13 cellular contexts compared by ENCODE assay signal in genomic region chr12:76080017-76080728, GRCh38. TPM values are rescaled to one million over a fixed set of nuclear protein-coding genes. Genes with fewer than 3 reads are reported as not detected.
DNase-seq lines count a peak whose midpoint lies in the region; ATAC-seq and TF ChIP-seq lines count a peak whose summit lies in the region.
"Had no signal": no experiment of that assay in that cellular context is flagged by ENCODE, and none has a peak within 500 bp of the region (broad histone marks: within the 10 kb centered on the region; RNA-seq: fewer than 3 reads in every experiment).

No MANE protein-coding gene starts in this region.

- no peak overlapping the region for H3K23ac ChIP-seq in IMR-90 (ENCODE audit: low read depth, low read length)

- no peak overlapping the region for H2AFZ ChIP-seq in IMR-90 (replicated peaks; ENCODE audit: low read length, poor library complexity)
- H2AFZ ChIP-seq in PC-9: no peak overlapping the region

- peaks cover 12% of the 10 kb centered on the region for H3K9me1 ChIP-seq in IMR-90 (ENCODE audit: insufficient read depth, low read length)

- H3K79me1 ChIP-seq in IMR-90 (ENCODE audit: low read depth in 1 of 2, low read length in 2 of 2): peaks cover 0 to 27% of the 10 kb centered on the region in 2 experiments; a peak in 2 of 4 replicates

- no CpG with 5 or more reads among the region's 2 CpGs for WGBS in IMR-90 (ENCODE audit: extremely low coverage in 2 of 2, insufficient read length in 1 of 2), 2 experiments

- H3K4me3 ChIP-seq in IMR-90 (ENCODE audit: insufficient read depth, low read depth, low read length) (no peak overlapping the region), PC-9 (no peak overlapping the region)
- H3K4me3 ChIP-seq in naive thymus-derived CD4-positive, alpha-beta T cell (ENCODE audit: low read length): no peak overlapping the region
- H3K4me3 ChIP-seq: heart right ventricle had no signal

- in situ Hi-C loops in IMR-90 (cut with MboI; ENCODE audit: low sequenced_read_pairs): no loop called here

- H4K20me1 ChIP-seq in IMR-90 (ENCODE audit: insufficient read depth, low read length) (peaks cover 83% of the 10 kb centered on the region), PC-9 (ENCODE audit: insufficient read depth) (peaks cover 27% of the 10 kb centered on the region; the same call in 1 of the 2 replicates)

- H3K27ac Mint-ChIP-seq in activated CD4-positive, alpha-beta T cell treated with anti-CD3 and anti-CD28 coated beads, Interleukin-2, amount 10 ng/mL, durations not matched to agents 24 days and 14 days: peak overlapping the region; percentile 20
- no peak overlapping the region for H3K27ac Mint-ChIP-seq in activated CD4-positive, alpha-beta T cell treated with anti-CD3 and anti-CD28 coated beads for 36 hours
- H3K27ac Mint-ChIP-seq in naive thymus-derived CD4-positive, alpha-beta T cell: peak overlapping the region in 2 of 9 donors; percentile 21 to 52

- TF ChIP-seq POLR2A in IMR-90 (IDR thresholded peaks at IDR 0.05; ENCODE audit: low read depth, low read length): no peak

- H2AK9ac ChIP-seq in IMR-90 (replicated peaks; ENCODE audit: low read depth, low read length, poor library complexity): no peak overlapping the region

- dilution Hi-C loops in IMR-90 (cut with HindIII; ENCODE audit: low sequenced_read_pairs, unreplicated experiment): no loop called here

- no peak overlapping the region for H2BK15ac ChIP-seq in IMR-90 (ENCODE audit: low read depth, low read length)

- H4K5ac ChIP-seq in IMR-90 (ENCODE audit: low read depth, low read length): no peak overlapping the region

- no peak for DNase-seq in activated CD4-positive, alpha-beta T cell treated with anti-CD3 and anti-CD28 coated beads, Interleukin-2, amount 10 ng/mL, durations not matched to agents 24 days and 14 days
- DNase-seq in activated CD4-positive, alpha-beta T cell treated with anti-CD3 and anti-CD28 coated beads for 36 hours: no peak
- DNase-seq in IMR-90 (peak; percentile 74), PC-9 (no peak), mucosa of gallbladder (ENCODE audit: low spot score) (no peak)
- DNase-seq in naive thymus-derived CD4-positive, alpha-beta T cell: no peak
- DNase-seq: GF-D8; heart right ventricle; stimulated activated CD4-positive, alpha-beta T cell treated with anti-CD3 and anti-CD28 coated beads, Interleukin-4, amount 100 ng/mL, for 1 hour; substantia nigra had no signal

- BruUV-seq in IMR-90 (replicated peaks; lab: Mats Ljungman, UMichigan): no TSS peak
- BruUV-seq in PC-9 (replicated peaks; lab: Mats Ljungman, UMichigan): no TSS peak

- H3K36me3 ChIP-seq in IMR-90 (ENCODE audit: control insufficient read depth, insufficient read depth, low read length): peaks cover 4% of the 10 kb centered on the region
- H3K36me3 ChIP-seq in PC-9 (ENCODE audit: low read depth): peaks cover 54% of the 10 kb centered on the region
- H3K36me3 ChIP-seq in naive thymus-derived CD4-positive, alpha-beta T cell (ENCODE audit: control insufficient read depth in 2 of 3, insufficient read depth in 3 of 3, low read length in 3 of 3): peaks cover 0 to 6% (median 0%) of the 10 kb centered on the region in 3 experiments

- H2BK20ac ChIP-seq in IMR-90 (ENCODE audit: low read depth, low read length): no peak overlapping the region

- H3K9me3 ChIP-seq in IMR-90 (ENCODE audit: control insufficient read depth, insufficient read depth, low read length): 0 out of 2 replicates have a peak, but pooled peaks cover 2% of the 10 kb centered on the region
- H3K9me3 ChIP-seq in PC-9 (ENCODE audit: insufficient read depth, low read depth): peaks cover 7% of the 10 kb centered on the region; the same call in 1 of the 2 replicates
- H3K9me3 ChIP-seq in naive thymus-derived CD4-positive, alpha-beta T cell (ENCODE audit: control insufficient read depth in 2 of 3, low read length in 3 of 3): no peaks in the 10 kb centered on the region

- H3K56ac ChIP-seq in IMR-90 (ENCODE audit: extremely low read depth, insufficient read depth, low read length): no peak overlapping the region

- H3K18ac ChIP-seq in IMR-90 (ENCODE audit: low read depth, low read length): no peak overlapping the region

- H3K14ac ChIP-seq in IMR-90 (replicated peaks; ENCODE audit: low read depth, low read length): no peak overlapping the region

- H2BK5ac ChIP-seq in IMR-90 (ENCODE audit: low read depth, low read length, poor library complexity, severe bottlenecking): peak overlapping the region; percentile 57

- H3K27me3 ChIP-seq in IMR-90 (ENCODE audit: control insufficient read depth, insufficient read depth, low read length) (no peaks in the 10 kb centered on the region), PC-9 (ENCODE audit: insufficient read depth, low read depth) (no peaks in the 10 kb centered on the region)
- H3K27me3 ChIP-seq in naive thymus-derived CD4-positive, alpha-beta T cell (ENCODE audit: control insufficient read depth in 2 of 2, insufficient read depth in 2 of 2, low read length in 2 of 2): no peaks in the 10 kb centered on the region
- H3K27me3 ChIP-seq: heart right ventricle had no signal

- H3K9me2 ChIP-seq in PC-9 (ENCODE audit: insufficient read depth): no peaks in the 10 kb centered on the region

- POLR2A ChIA-PET in activated CD4-positive, alpha-beta T cell treated with anti-CD3 and anti-CD28 coated beads for 36 hours (lab: Charles Lee): interaction anchor here (0.6 kb wide), 4 partner anchors 10 to 268 kb away, joined by 3 to 6 read pairs (median 4); partner anchors contain the start of gene BBS10
- POLR2A ChIA-PET in IMR-90 (lab: Charles Lee; ENCODE audit: unreplicated experiment): no interaction called here
- POLR2A ChIA-PET in PC-9 (lab: Charles Lee; ENCODE audit: unreplicated experiment): interaction anchor here (0.6 kb wide), 1 partner anchor 10 kb away, joined by 3 read pairs; no protein-coding TSS in a partner anchor
- POLR2A ChIA-PET in naive thymus-derived CD4-positive, alpha-beta T cell (lab: Charles Lee): no interaction called here

- no peak overlapping the region for H2BK120ac ChIP-seq in IMR-90 (ENCODE audit: low read depth, low read length)

- H3K27ac ChIP-seq in IMR-90 (ENCODE audit: insufficient read depth, low read length) (peak overlapping the region; percentile 70; the same call in 1 of the 2 replicates), PC-9 (no peak overlapping the region)
- no peak overlapping the region for H3K27ac ChIP-seq in naive thymus-derived CD4-positive, alpha-beta T cell (ENCODE audit: low read depth, low read length)
- H3K27ac ChIP-seq: heart right ventricle, KMS-11 had no signal

- H3K36me3 Mint-ChIP-seq in activated CD4-positive, alpha-beta T cell treated with anti-CD3 and anti-CD28 coated beads, Interleukin-2, amount 10 ng/mL, durations not matched to agents 24 days and 14 days (ENCODE audit: low read depth): peaks cover 60% of the 10 kb centered on the region
- peaks cover 62% of the 10 kb centered on the region for H3K36me3 Mint-ChIP-seq in activated CD4-positive, alpha-beta T cell treated with anti-CD3 and anti-CD28 coated beads for 36 hours (ENCODE audit: low read depth)
- H3K36me3 Mint-ChIP-seq in naive thymus-derived CD4-positive, alpha-beta T cell: peaks cover 9 to 34% (median 17%) of the 10 kb centered on the region in 5 donors

- H2AK5ac ChIP-seq in IMR-90 (ENCODE audit: low read depth, low read length): no peak overlapping the region

- peaks cover 92% of the 10 kb centered on the region for H3K79me2 ChIP-seq in PC-9 (ENCODE audit: low read depth)

- H3F3A ChIP-seq in PC-9 (ENCODE audit: insufficient read depth, low read depth): peaks cover 14% of the 10 kb centered on the region; the same call in 1 of the 2 replicates

- no peak overlapping the region for H4K8ac ChIP-seq in IMR-90 (ENCODE audit: low read depth in 2 of 2, low read length in 2 of 2)

- no peaks in the 10 kb centered on the region for H3K27me3 Mint-ChIP-seq in activated CD4-positive, alpha-beta T cell treated with anti-CD3 and anti-CD28 coated beads, Interleukin-2, amount 10 ng/mL, durations not matched to agents 24 days and 14 days
- no peaks in the 10 kb centered on the region for H3K27me3 Mint-ChIP-seq in activated CD4-positive, alpha-beta T cell treated with anti-CD3 and anti-CD28 coated beads for 36 hours
- H3K27me3 Mint-ChIP-seq in naive thymus-derived CD4-positive, alpha-beta T cell: no peaks in the 10 kb centered on the region

- H3K4me3 Mint-ChIP-seq in activated CD4-positive, alpha-beta T cell treated with anti-CD3 and anti-CD28 coated beads, Interleukin-2, amount 10 ng/mL, durations not matched to agents 24 days and 14 days: no peak overlapping the region
- no peak overlapping the region for H3K4me3 Mint-ChIP-seq in activated CD4-positive, alpha-beta T cell treated with anti-CD3 and anti-CD28 coated beads for 36 hours
- peak overlapping the region in 7 of 10 donors; percentile 2 to 59 (median 27) for H3K4me3 Mint-ChIP-seq in naive thymus-derived CD4-positive, alpha-beta T cell

- TF ChIP-seq CTCF in IMR-90 (conservative IDR thresholded peaks at IDR 0.05; ENCODE audit: low read depth, low read length): no peak
- TF ChIP-seq CTCF in PC-9 (conservative IDR thresholded peaks at IDR 0.05): no peak

- no peak for ATAC-seq in activated CD4-positive, alpha-beta T cell treated with anti-CD3 and anti-CD28 coated beads for 36 hours
- ATAC-seq in IMR-90 (ENCODE audit: low read depth): 0 out of 2 replicates have a peak, but pooled peaks have one; percentile 4
- no peak for ATAC-seq in naive thymus-derived CD4-positive, alpha-beta T cell
- no peak for ATAC-seq in GM18511 (IDR thresholded peaks at IDR 0.05; ENCODE audit: unreplicated experiment)
- no peak for ATAC-seq in GM19463 (IDR thresholded peaks at IDR 0.05; ENCODE audit: unreplicated experiment)
- ATAC-seq: heart right ventricle had no signal

- CTCF ChIA-PET in activated CD4-positive, alpha-beta T cell treated with anti-CD3 and anti-CD28 coated beads for 36 hours (lab: Charles Lee): interaction anchor here (5.0 kb wide), 1 partner anchor 12 kb away, joined by 23 read pairs; no protein-coding TSS in a partner anchor
- CTCF ChIA-PET in IMR-90 (lab: Yijun Ruan, JAX): interaction anchor here (0.6 to 1.3 kb wide), 5 partner anchors 10 to 575 kb away, joined by 3 to 5 read pairs (median 3); no protein-coding TSS in a partner anchor
- CTCF ChIA-PET in PC-9 (lab: Charles Lee): interaction anchor here (0.6 kb wide), 1 partner anchor 209 kb away, joined by 3 read pairs; no protein-coding TSS in a partner anchor
- CTCF ChIA-PET in naive thymus-derived CD4-positive, alpha-beta T cell (lab: Charles Lee): no interaction called here

- no peak for TF ChIP-seq RAD21 in IMR-90 (IDR thresholded peaks at IDR 0.05; ENCODE audit: low read length)

- peak overlapping the region; percentile 49; the same call in 1 of the 2 replicates for H3K4me2 ChIP-seq in IMR-90 (ENCODE audit: low read depth, low read length)
- H3K4me2 ChIP-seq in PC-9: peak overlapping the region; percentile 2; the same call in 1 of the 2 replicates

- H3K4me1 ChIP-seq in IMR-90 (ENCODE audit: control insufficient read depth, insufficient read depth, low read length): peaks cover 4% of the 10 kb centered on the region
- peaks cover 27% of the 10 kb centered on the region for H3K4me1 ChIP-seq in PC-9 (replicated peaks; ENCODE audit: insufficient read depth)
- peaks cover 28 to 29% of the 10 kb centered on the region in 2 donors for H3K4me1 ChIP-seq in naive thymus-derived CD4-positive, alpha-beta T cell (ENCODE audit: control insufficient read depth in 2 of 2, insufficient read depth in 2 of 2, low read length in 2 of 2)

- no peak overlapping the region; the same call in 1 of the 2 replicates for H3K4ac ChIP-seq in IMR-90 (ENCODE audit: low read depth, low read length)

- H4K91ac ChIP-seq in IMR-90 (ENCODE audit: insufficient read depth, low read depth, low read length): no peak overlapping the region

- H3K4me1 Mint-ChIP-seq in activated CD4-positive, alpha-beta T cell treated with anti-CD3 and anti-CD28 coated beads, Interleukin-2, amount 10 ng/mL, durations not matched to agents 24 days and 14 days: peaks cover 47% of the 10 kb centered on the region
- H3K4me1 Mint-ChIP-seq in activated CD4-positive, alpha-beta T cell treated with anti-CD3 and anti-CD28 coated beads for 36 hours: peaks cover 60% of the 10 kb centered on the region
- H3K4me1 Mint-ChIP-seq in naive thymus-derived CD4-positive, alpha-beta T cell: peaks cover 38 to 79% (median 71%) of the 10 kb centered on the region in 7 donors

- H3K9me3 Mint-ChIP-seq in activated CD4-positive, alpha-beta T cell treated with anti-CD3 and anti-CD28 coated beads, Interleukin-2, amount 10 ng/mL, durations not matched to agents 24 days and 14 days: no peaks in the 10 kb centered on the region
- H3K9me3 Mint-ChIP-seq in activated CD4-positive, alpha-beta T cell treated with anti-CD3 and anti-CD28 coated beads for 36 hours (ENCODE audit: low read depth): peaks cover 8% of the 10 kb centered on the region
- H3K9me3 Mint-ChIP-seq in naive thymus-derived CD4-positive, alpha-beta T cell: peaks cover 0 to 15% (median 2%) of the 10 kb centered on the region in 11 donors

- H3K9ac ChIP-seq in IMR-90 (ENCODE audit: low read depth, low read length): no peak overlapping the region
- H3K9ac ChIP-seq: KMS-11 had no signal

- intact Hi-C loops in activated CD4-positive, alpha-beta T cell treated with anti-CD3 and anti-CD28 coated beads, Interleukin-2, amount 10 ng/mL, durations not matched to agents 24 days and 14 days (cut with micrococcal nuclease): loop anchor here (5.0 kb wide), 2 partner anchors 143 to 1543 kb away; partner anchors contain the start of gene ATXN7L3B
- intact Hi-C loops in activated CD4-positive, alpha-beta T cell treated with anti-CD3 and anti-CD28 coated beads for 36 hours (cut with DNase I, micrococcal nuclease): loop anchor here (5.0 kb wide), 3 partner anchors 682 to 1543 kb away; partner anchors contain the start of genes ATXN7L3B (in 1 of the 2), E2F7 (in 1 of the 2) and ZDHHC17 (in 1 of the 2)
- intact Hi-C loops in IMR-90 (cut with micrococcal nuclease): loop anchor here (5.0 kb wide), 2 partner anchors 197 to 377 kb away; no protein-coding TSS in a partner anchor
- intact Hi-C loops in PC-9 (cut with micrococcal nuclease; ENCODE audit: unreplicated experiment): loop anchor here (5.0 to 10.0 kb wide), 2 partner anchors 77 to 375 kb away; no protein-coding TSS in a partner anchor
- intact Hi-C loops in naive thymus-derived CD4-positive, alpha-beta T cell (cut with micrococcal nuclease): loop anchor here in 1 of 2 donors (5.0 to 10.0 kb wide), 4 partner anchors 375 to 1543 kb away; partner anchors contain the start of genes ATXN7L3B, CAPS2, E2F7 and GLIPR1L1

RNA-seq across cellular contexts. Expression of gene NAP1L1, which starts 4.3 kb away (rescaled TPM):
- 652 and 689 TPM in 2 replicates for total RNA-seq in activated CD4-positive, alpha-beta T cell treated with anti-CD3 and anti-CD28 coated beads, Interleukin-2, amount 10 ng/mL, durations not matched to agents 24 days and 14 days
- total RNA-seq in activated CD4-positive, alpha-beta T cell treated with anti-CD3 and anti-CD28 coated beads for 36 hours: 1,000 to 10,000 TPM in 1 of 2 experiments, 100 to 1,000 TPM in 1; 959 to 1,004 TPM
- 86.4 and 166 TPM in 2 replicates for total RNA-seq in IMR-90 (2012; rRNA removed)
- polyA plus RNA-seq in IMR-90 (2012; rRNA removed): 160 and 200 TPM in 2 replicates
- 69.9 and 71.8 TPM in 2 replicates for polyA plus RNA-seq in IMR-90 (2012; cell fraction: cytosol; rRNA removed)
- polyA plus RNA-seq in IMR-90 (2012; cell fraction: nucleus; rRNA removed; ENCODE audit: low replicate concordance): 28.8 and 129 TPM in 2 replicates
- total RNA-seq in PC-9 (2021): 466 and 587 TPM in 2 replicates
- 100 to 1,000 TPM; 510 to 862 (median 625) TPM for total RNA-seq in naive thymus-derived CD4-positive, alpha-beta T cell
- polyA plus RNA-seq in naive thymus-derived CD4-positive, alpha-beta T cell: 100 to 1,000 TPM; 172 to 199 TPM
- total RNA-seq in mucosa of gallbladder: 317 TPM

RNA-seq across cellular contexts. Expression of gene PHLDA1, which starts 48.6 kb away (rescaled TPM):
- total RNA-seq in activated CD4-positive, alpha-beta T cell treated with anti-CD3 and anti-CD28 coated beads, Interleukin-2, amount 10 ng/mL, durations not matched to agents 24 days and 14 days: 59.6 and 60.7 TPM in 2 replicates
- 10 to 100 TPM; 12.3 to 14.3 TPM for total RNA-seq in activated CD4-positive, alpha-beta T cell treated with anti-CD3 and anti-CD28 coated beads for 36 hours
- total RNA-seq in IMR-90 (2012; rRNA removed) (27.8 and 47.8 TPM in 2 replicates), PC-9 (2021) (29.1 and 38.3 TPM in 2 replicates), mucosa of gallbladder (5.2 TPM)
- 28.9 and 32.4 TPM in 2 replicates for polyA plus RNA-seq in IMR-90 (2012; rRNA removed)
- polyA plus RNA-seq in IMR-90 (2012; cell fraction: cytosol; rRNA removed): 38.1 and 58.3 TPM in 2 replicates
- 63.4 and 81.1 TPM in 2 replicates for polyA plus RNA-seq in IMR-90 (2012; cell fraction: nucleus; rRNA removed; ENCODE audit: low replicate concordance)
- 10 to 100 TPM in 2 of 5 experiments, 1 to 10 TPM in 3; 1.1 to 25.1 (median 4.6) TPM for total RNA-seq in naive thymus-derived CD4-positive, alpha-beta T cell
- polyA plus RNA-seq in naive thymus-derived CD4-positive, alpha-beta T cell: under 1 TPM; 0.20 to 0.29 TPM

Comparison
In these comparisons a context has a peak if more than half of its experiments do, and no peak if none do; other contexts are left out.
1. H3K4me3 Mint-ChIP-seq: peak in naive thymus-derived CD4-positive, alpha-beta T cell (7 of 10); none in activated CD4-positive, alpha-beta T cell treated with anti-CD3 and anti-CD28 coated beads, Interleukin-2, amount 10 ng/mL, durations not matched to agents 24 days and 14 days (single experiment) and activated CD4-positive, alpha-beta T cell treated with anti-CD3 and anti-CD28 coated beads for 36 hours (single experiment).
2. POLR2A ChIA-PET loops: an anchor here in activated CD4-positive, alpha-beta T cell treated with anti-CD3 and anti-CD28 coated beads for 36 hours (0.6 kb wide) and PC-9 (0.6 kb wide); none called in IMR-90 and naive thymus-derived CD4-positive, alpha-beta T cell.